26 cellular contexts compared by ENCODE assay signal in genomic region chr5:35332551-35332950, GRCh38.
"Had no signal": no experiment of that assay in that cellular context is flagged by ENCODE, and none has a peak within 500 bp of the region (broad histone marks: within the 10 kb centered on the region; RNA-seq: fewer than 3 reads in every experiment).

No MANE protein-coding gene starts in this region.

- H3K4me1 ChIP-seq: prostate gland, sigmoid colon had no signal

- H3K9me3 ChIP-seq: esophagus squamous epithelium, ovary, prostate gland, sigmoid colon, thoracic aorta had no signal

- H3K27me3 Mint-ChIP-seq: activated CD4-positive, alpha-beta memory T cell treated with anti-CD3 and anti-CD28 coated beads for 36 hours; activated naive CD4-positive, alpha-beta T cell treated with anti-CD3 and anti-CD28 coated beads, Interleukin-2, amount 10 ng/mL, durations not matched to agents 7 days and 5 days; activated naive CD8-positive, alpha-beta T cell treated with anti-CD3 and anti-CD28 coated beads, Interleukin-2, amount 10 ng/mL, durations not matched to agents 7 days and 5 days had no signal

- H3K27ac Mint-ChIP-seq: activated CD4-positive, alpha-beta memory T cell treated with anti-CD3 and anti-CD28 coated beads for 36 hours; activated naive CD4-positive, alpha-beta T cell treated with anti-CD3 and anti-CD28 coated beads, Interleukin-2, amount 10 ng/mL, durations not matched to agents 7 days and 5 days; activated naive CD8-positive, alpha-beta T cell treated with anti-CD3 and anti-CD28 coated beads, Interleukin-2, amount 10 ng/mL, durations not matched to agents 7 days and 5 days; activated T-helper 1 cell treated with anti-CD3 and anti-CD28 coated beads, Interleukin-12 subunit alpha, Interleukin-12 subunit beta, Interleukin-2, Interleukin-4 antibody, amounts not matched to agents 30 ng/mL and 10 ng/mL and 1 ng/mL, durations not matched to agents 14 hours and 24 hours and 36 hours; nephron; stimulated activated naive CD8-positive, alpha-beta T cell treated with anti-CD3 and anti-CD28 coated beads, Interleukin-15, Interleukin-2, amounts not matched to agents 100 ng/mL and 50 ng/mL, for 24 hours; T-helper 1 cell treated with Interleukin-12 subunit alpha and Interleukin-12 subunit beta and Interleukin-4 antibody, amounts not matched to agents 30 μg/mL and 1 μg/mL, for 36 hours had no signal

- H3K4me3 Mint-ChIP-seq: activated CD4-positive, alpha-beta memory T cell treated with anti-CD3 and anti-CD28 coated beads for 36 hours; activated naive CD4-positive, alpha-beta T cell treated with anti-CD3 and anti-CD28 coated beads, Interleukin-2, amount 10 ng/mL, durations not matched to agents 7 days and 5 days; activated naive CD8-positive, alpha-beta T cell treated with anti-CD3 and anti-CD28 coated beads, Interleukin-2, amount 10 ng/mL, durations not matched to agents 7 days and 5 days; activated T-helper 1 cell treated with anti-CD3 and anti-CD28 coated beads, Interleukin-12 subunit alpha, Interleukin-12 subunit beta, Interleukin-2, Interleukin-4 antibody, amounts not matched to agents 30 ng/mL and 10 ng/mL and 1 ng/mL, durations not matched to agents 14 hours and 24 hours and 36 hours; nephron; stimulated activated naive CD8-positive, alpha-beta T cell treated with anti-CD3 and anti-CD28 coated beads, Interleukin-15, Interleukin-2, amounts not matched to agents 100 ng/mL and 50 ng/mL, for 24 hours; T-helper 1 cell treated with Interleukin-12 subunit alpha and Interleukin-12 subunit beta and Interleukin-4 antibody, amounts not matched to agents 30 μg/mL and 1 μg/mL, for 36 hours had no signal

- H3K4me3 ChIP-seq: esophagus squamous epithelium, ovary, prostate gland, sigmoid colon, thoracic aorta had no signal

- H3K4me1 Mint-ChIP-seq: activated naive CD4-positive, alpha-beta T cell treated with anti-CD3 and anti-CD28 coated beads, Interleukin-2, amount 10 ng/mL, durations not matched to agents 7 days and 5 days; activated naive CD8-positive, alpha-beta T cell treated with anti-CD3 and anti-CD28 coated beads, Interleukin-2, amount 10 ng/mL, durations not matched to agents 7 days and 5 days; nephron had no signal

- H3K27me3 ChIP-seq: brain microvascular endothelial cell, esophagus squamous epithelium, ovary, sigmoid colon had no signal

- H3K36me3 Mint-ChIP-seq: activated CD4-positive, alpha-beta memory T cell treated with anti-CD3 and anti-CD28 coated beads for 36 hours; activated naive CD4-positive, alpha-beta T cell treated with anti-CD3 and anti-CD28 coated beads, Interleukin-2, amount 10 ng/mL, durations not matched to agents 7 days and 5 days; activated naive CD8-positive, alpha-beta T cell treated with anti-CD3 and anti-CD28 coated beads, Interleukin-2, amount 10 ng/mL, durations not matched to agents 7 days and 5 days had no signal

- H3K36me3 ChIP-seq: brain microvascular endothelial cell, esophagus squamous epithelium, ovary, prostate gland, sigmoid colon, thoracic aorta had no signal

- DNase-seq: activated CD4-positive, alpha-beta memory T cell treated with anti-CD3 and anti-CD28 coated beads for 36 hours; activated CD4-positive, alpha-beta T cell treated with anti-CD3 and anti-CD28 coated beads for 48 hours; activated CD8-positive, alpha-beta memory T cell treated with anti-CD3 and anti-CD28 coated beads, Interleukin-2, amount 50 U/mL, for 4 hours; activated effector memory CD4-positive, alpha-beta T cell treated with anti-CD3 and anti-CD28 coated beads, Interleukin-2, amount 50 U/mL, for 16 hours; activated naive CD4-positive, alpha-beta T cell treated with anti-CD3 and anti-CD28 coated beads, Interleukin-2, amount 10 ng/mL, durations not matched to agents 7 days and 5 days; activated naive CD8-positive, alpha-beta T cell treated with anti-CD3 and anti-CD28 coated beads, Interleukin-2, amount 10 ng/mL, durations not matched to agents 7 days and 5 days; activated T-cell treated with anti-CD3 and anti-CD28 coated beads, Interleukin-2, amount 50 U/mL, for 1 hour; brain microvascular endothelial cell; esophagus squamous epithelium; left cardiac atrium; left ventricle myocardium superior; retina; sigmoid colon; stimulated activated CD4-positive, alpha-beta T cell treated with anti-CD3 and anti-CD28 coated beads, Interleukin-15, amount 100 ng/mL, for 24 hours; stimulated activated CD4-positive, alpha-beta T cell treated with anti-CD3 and anti-CD28 coated beads, Interleukin-2, amount 100 ng/mL, for 24 hours; T-helper 9 cell; trophoblast cell had no signal

- ATAC-seq: activated CD4-positive, CD25-positive, alpha-beta regulatory T cell treated with anti-CD3 and anti-CD28 coated beads, Interleukin-2, amount 50 U/mL, for 24 hours; left cardiac atrium; left ventricle myocardium superior had no signal

- H3K27ac ChIP-seq: brain microvascular endothelial cell, ovary, prostate gland, sigmoid colon, thoracic aorta, VCaP had no signal

- H3K9me3 Mint-ChIP-seq: activated CD4-positive, alpha-beta memory T cell treated with anti-CD3 and anti-CD28 coated beads for 36 hours; activated naive CD4-positive, alpha-beta T cell treated with anti-CD3 and anti-CD28 coated beads, Interleukin-2, amount 10 ng/mL, durations not matched to agents 7 days and 5 days; activated naive CD8-positive, alpha-beta T cell treated with anti-CD3 and anti-CD28 coated beads, Interleukin-2, amount 10 ng/mL, durations not matched to agents 7 days and 5 days; activated T-helper 1 cell treated with anti-CD3 and anti-CD28 coated beads, Interleukin-12 subunit alpha, Interleukin-12 subunit beta, Interleukin-2, Interleukin-4 antibody, amounts not matched to agents 30 ng/mL and 10 ng/mL and 1 ng/mL, durations not matched to agents 14 hours and 24 hours and 36 hours; stimulated activated naive CD8-positive, alpha-beta T cell treated with anti-CD3 and anti-CD28 coated beads, Interleukin-15, Interleukin-2, amounts not matched to agents 100 ng/mL and 50 ng/mL, for 24 hours; T-helper 1 cell treated with Interleukin-12 subunit alpha and Interleukin-12 subunit beta and Interleukin-4 antibody, amounts not matched to agents 30 μg/mL and 1 μg/mL, for 36 hours had no signal
